In the genomic region with DNA sequence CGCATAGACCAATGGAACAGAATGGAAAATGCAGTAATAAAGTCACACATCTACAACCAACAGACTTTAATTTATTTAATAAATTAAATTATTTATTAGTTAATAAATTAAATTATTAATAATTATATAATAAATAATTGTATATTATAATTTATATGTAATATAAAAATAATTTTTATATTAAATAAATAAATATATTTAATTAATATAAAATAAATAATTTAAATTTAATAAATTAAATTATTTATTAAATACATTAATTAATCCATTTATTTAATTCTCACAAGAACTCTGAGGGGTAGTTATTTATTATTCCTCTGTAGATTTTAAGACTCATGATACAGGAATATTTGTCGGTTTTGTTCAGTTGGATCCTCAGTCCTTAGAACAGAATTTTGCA, we compare ENCODE assay signal across 21 cellular contexts.
DNase-seq lines count a peak whose midpoint lies in the region; ATAC-seq, FAIRE-seq and TF ChIP-seq lines count a peak whose summit lies in the region.
"Had no signal": no experiment of that assay in that cellular context is flagged by ENCODE, and none has a peak within 500 bp of the region (broad histone marks: within the 10 kb centered on the region; RNA-seq: fewer than 3 reads in every experiment).

No MANE protein-coding gene starts in this region.

- H3K4me1 ChIP-seq in small intestine (ENCODE audit: control insufficient read depth in 2 of 2, insufficient read depth in 1 of 2, low read depth in 1 of 2, low read length in 1 of 2) (no peaks in the 10 kb centered on the region), mammary epithelial cell (ENCODE audit: insufficient read depth, low read length) (no peaks in the 10 kb centered on the region), body of pancreas (no peaks in the 10 kb centered on the region)

- FAIRE-seq in G401.6 (lab: Jason Lieb, UNC) (peak; percentile 98), frontal cortex (lab: Jason Lieb, UNC) (peak; percentile 95), small intestine (lab: Jason Lieb, UNC) (peak; percentile 98)
- FAIRE-seq: GM12878, GM19239, H1 had no signal

- H3K27me3 Mint-ChIP-seq in WTC11 (ENCODE audit: low read depth): no peaks in the 10 kb centered on the region; the same call in 1 of the 2 replicates
- H3K27me3 Mint-ChIP-seq: CD4-positive, alpha-beta memory T cell had no signal

- no peak overlapping the region for H3K9ac ChIP-seq in mammary epithelial cell (ENCODE audit: insufficient read depth, low read length)
- H3K9ac ChIP-seq: GM23248 had no signal

- H3K36me3 ChIP-seq in small intestine (ENCODE audit: control insufficient read depth in 2 of 2, insufficient read depth in 2 of 2, low read length in 2 of 2): no peaks in the 10 kb centered on the region
- no peaks in the 10 kb centered on the region for H3K36me3 ChIP-seq in mammary epithelial cell (ENCODE audit: insufficient read depth, low read length)
- no peaks in the 10 kb centered on the region for H3K36me3 ChIP-seq in body of pancreas (replicated peaks in 1 of 2; ENCODE audit: insufficient read depth in 1 of 2, low read depth in 2 of 2)

- H3K27ac Mint-ChIP-seq in WTC11: no peak overlapping the region
- H3K27ac Mint-ChIP-seq: CD4-positive, alpha-beta memory T cell had no signal

- no peaks in the 10 kb centered on the region for H3K79me2 ChIP-seq in mammary epithelial cell (ENCODE audit: insufficient read depth, low read length)

- H3K27me3 ChIP-seq in small intestine (ENCODE audit: control insufficient read depth in 2 of 2, insufficient read depth in 2 of 2, low read length in 2 of 2) (no peaks in the 10 kb centered on the region), mammary epithelial cell (ENCODE audit: insufficient read depth, low read length) (no peaks in the 10 kb centered on the region), body of pancreas (no peaks in the 10 kb centered on the region)

- H4K20me1 ChIP-seq in mammary epithelial cell (ENCODE audit: insufficient read depth, low read length): no peaks in the 10 kb centered on the region

- CTCF ChIA-PET in WTC11 (lab: Charles Lee): no interaction called here
- CTCF ChIA-PET in mammary epithelial cell (lab: Charles Lee; ENCODE audit: low non-redundant PET): no interaction called here

- H3K4me3 Mint-ChIP-seq in WTC11: no peak overlapping the region
- H3K4me3 Mint-ChIP-seq: CD4-positive, alpha-beta memory T cell had no signal

- intact Hi-C loops in mammary epithelial cell (cut with micrococcal nuclease): no loop called here
- intact Hi-C loops in body of pancreas (cut with DNase I): no loop called here

- H3K4me2 ChIP-seq in mammary epithelial cell (ENCODE audit: insufficient read depth, low read depth, low read length): no peak overlapping the region

- no peaks in the 10 kb centered on the region for H3K36me3 Mint-ChIP-seq in WTC11
- H3K36me3 Mint-ChIP-seq: CD4-positive, alpha-beta memory T cell had no signal

- H3K4me1 Mint-ChIP-seq in WTC11: no peaks in the 10 kb centered on the region
- H3K4me1 Mint-ChIP-seq: CD4-positive, alpha-beta memory T cell had no signal

- WGBS in small intestine, 3 donors: 95 to 98% (median 97%) methylated on average over 2 of the region's 2 CpGs
- WGBS in mammary epithelial cell (ENCODE audit: low coverage, missing lambda C conversion rate): 90% methylated on average over 2 of the region's 2 CpGs
- 97 to 98% methylated on average over 2 of the region's 2 CpGs for WGBS in body of pancreas, 2 donors

- H2AFZ ChIP-seq in mammary epithelial cell (ENCODE audit: low read depth, low read length): no peak overlapping the region
- H2AFZ ChIP-seq: GM23248 had no signal

- ATAC-seq in WTC11 (no peak), body of pancreas (no peak)
- ATAC-seq: GM12878 had no signal

- in situ Hi-C loops in mammary epithelial cell (cut with MboI; ENCODE audit: low sequenced_read_pairs in 2 of 2): no loop called here

- TF ChIP-seq CTCF in WTC11 (IDR thresholded peaks at IDR 0.05) (no peak), mammary epithelial cell (conservative IDR thresholded peaks at IDR 0.05 in 1 of 2, IDR thresholded peaks at IDR 0.05 in 1 of 2; ENCODE audit: extremely low read depth in 1 of 2, insufficient read depth in 1 of 2, low read depth in 1 of 2, low read length in 2 of 2) (no peak), body of pancreas (IDR thresholded peaks at IDR 0.05) (no peak)

- no TSS peak for BruUV-seq in mammary epithelial cell (replicated peaks; lab: Mats Ljungman, UMichigan)

- POLR2A ChIA-PET in WTC11 (lab: Charles Lee): no interaction called here

- no peak for TF ChIP-seq POLR2A in body of pancreas (IDR thresholded peaks at IDR 0.05)

- H3K27ac ChIP-seq in small intestine (ENCODE audit: low read depth in 1 of 2, low read length in 1 of 2) (no peak overlapping the region), mammary epithelial cell (ENCODE audit: insufficient read depth, low read depth, low read length) (no peak overlapping the region), body of pancreas (no peak overlapping the region)
- H3K27ac ChIP-seq: GM23248 had no signal

- H3K4me3 ChIP-seq in small intestine (ENCODE audit: low read depth in 1 of 2, low read length in 2 of 2): no peak overlapping the region
- H3K4me3 ChIP-seq in mammary epithelial cell (replicated peaks in 1 of 3; ENCODE audit: insufficient read depth in 1 of 3, low read depth in 2 of 3, low read length in 3 of 3): no peak overlapping the region
- H3K4me3 ChIP-seq in body of pancreas: no peak overlapping the region
- H3K4me3 ChIP-seq: GM12878, GM23248 had no signal

- dilution Hi-C loops in mammary epithelial cell (cut with HindIII; ENCODE audit: low sequenced_read_pairs): no loop called here

- DNase-seq in WTC11 (ENCODE audit: low spot score) (no peak), frontal cortex (ENCODE audit: low spot score in 2 of 2) (no peak), small intestine (no peak), DMS114 treated with DMSO at 0.1 percent for 48 hours (lab: John Stamatoyannopoulos, UW; ENCODE audit: unreplicated experiment) (no peak), mammary epithelial cell (no peak), body of pancreas (no peak)
- DNase-seq: 8988T; C1 segment of cervical spinal cord; Calu3; CD4-positive, alpha-beta memory T cell; COR-L47; DMS153; DND-41; GDM1; GM23248; H7; HCEC 1CT had no signal

- peaks cover 9% of the 10 kb centered on the region for H3K9me3 Mint-ChIP-seq in WTC11

- H3K9me3 ChIP-seq in small intestine (ENCODE audit: control insufficient read depth, low read depth) (no peaks in the 10 kb centered on the region), mammary epithelial cell (replicated peaks; ENCODE audit: insufficient read depth, low read length) (no peaks in the 10 kb centered on the region), body of pancreas (no peaks in the 10 kb centered on the region)

TF ChIP-seq in WTC11, 78 proteins besides CTCF, POLR2A, EP300 and RAD21:
- no peak for TF ChIP-seq OVOL2 (CRISPR knock-in tag; IDR thresholded peaks at IDR 0.05; ENCODE audit: borderline replicate concordance)
- TF ChIP-seq, protein P1, sequence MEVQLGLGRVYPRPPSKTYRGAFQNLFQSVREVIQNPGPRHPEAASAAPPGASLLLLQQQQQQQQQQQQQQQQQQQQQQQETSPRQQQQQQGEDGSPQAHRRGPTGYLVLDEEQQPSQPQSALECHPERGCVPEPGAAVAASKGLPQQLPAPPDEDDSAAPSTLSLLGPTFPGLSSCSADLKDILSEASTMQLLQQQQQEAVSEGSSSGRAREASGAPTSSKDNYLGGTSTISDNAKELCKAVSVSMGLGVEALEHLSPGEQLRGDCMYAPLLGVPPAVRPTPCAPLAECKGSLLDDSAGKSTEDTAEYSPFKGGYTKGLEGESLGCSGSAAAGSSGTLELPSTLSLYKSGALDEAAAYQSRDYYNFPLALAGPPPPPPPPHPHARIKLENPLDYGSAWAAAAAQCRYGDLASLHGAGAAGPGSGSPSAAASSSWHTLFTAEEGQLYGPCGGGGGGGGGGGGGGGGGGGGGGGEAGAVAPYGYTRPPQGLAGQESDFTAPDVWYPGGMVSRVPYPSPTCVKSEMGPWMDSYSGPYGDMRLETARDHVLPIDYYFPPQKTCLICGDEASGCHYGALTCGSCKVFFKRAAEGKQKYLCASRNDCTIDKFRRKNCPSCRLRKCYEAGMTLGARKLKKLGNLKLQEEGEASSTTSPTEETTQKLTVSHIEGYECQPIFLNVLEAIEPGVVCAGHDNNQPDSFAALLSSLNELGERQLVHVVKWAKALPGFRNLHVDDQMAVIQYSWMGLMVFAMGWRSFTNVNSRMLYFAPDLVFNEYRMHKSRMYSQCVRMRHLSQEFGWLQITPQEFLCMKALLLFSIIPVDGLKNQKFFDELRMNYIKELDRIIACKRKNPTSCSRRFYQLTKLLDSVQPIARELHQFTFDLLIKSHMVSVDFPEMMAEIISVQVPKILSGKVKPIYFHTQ (CRISPR knock-in tag; IDR thresholded peaks at IDR 0.05): no peak
- no peak for TF ChIP-seq NR1H2 (CRISPR knock-in tag; IDR thresholded peaks at IDR 0.05)
- TF ChIP-seq, protein P2, sequence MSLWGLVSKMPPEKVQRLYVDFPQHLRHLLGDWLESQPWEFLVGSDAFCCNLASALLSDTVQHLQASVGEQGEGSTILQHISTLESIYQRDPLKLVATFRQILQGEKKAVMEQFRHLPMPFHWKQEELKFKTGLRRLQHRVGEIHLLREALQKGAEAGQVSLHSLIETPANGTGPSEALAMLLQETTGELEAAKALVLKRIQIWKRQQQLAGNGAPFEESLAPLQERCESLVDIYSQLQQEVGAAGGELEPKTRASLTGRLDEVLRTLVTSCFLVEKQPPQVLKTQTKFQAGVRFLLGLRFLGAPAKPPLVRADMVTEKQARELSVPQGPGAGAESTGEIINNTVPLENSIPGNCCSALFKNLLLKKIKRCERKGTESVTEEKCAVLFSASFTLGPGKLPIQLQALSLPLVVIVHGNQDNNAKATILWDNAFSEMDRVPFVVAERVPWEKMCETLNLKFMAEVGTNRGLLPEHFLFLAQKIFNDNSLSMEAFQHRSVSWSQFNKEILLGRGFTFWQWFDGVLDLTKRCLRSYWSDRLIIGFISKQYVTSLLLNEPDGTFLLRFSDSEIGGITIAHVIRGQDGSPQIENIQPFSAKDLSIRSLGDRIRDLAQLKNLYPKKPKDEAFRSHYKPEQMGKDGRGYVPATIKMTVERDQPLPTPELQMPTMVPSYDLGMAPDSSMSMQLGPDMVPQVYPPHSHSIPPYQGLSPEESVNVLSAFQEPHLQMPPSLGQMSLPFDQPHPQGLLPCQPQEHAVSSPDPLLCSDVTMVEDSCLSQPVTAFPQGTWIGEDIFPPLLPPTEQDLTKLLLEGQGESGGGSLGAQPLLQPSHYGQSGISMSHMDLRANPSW (CRISPR knock-in tag; conservative IDR thresholded peaks at IDR 0.05; ENCODE audit: low read depth): no peak
- no peak for TF ChIP-seq GTF2I (CRISPR knock-in tag; conservative IDR thresholded peaks at IDR 0.05)
- TF ChIP-seq HMGA2 (CRISPR knock-in tag; IDR thresholded peaks at IDR 0.05): peak; percentile 99; the same call in 1 of the 2 replicates
